Comparison of ENCODE assay signal across 1 cellular context in genomic region chr3:125921712-125922111, GRCh38.
TF ChIP-seq lines count a peak whose summit lies in the region.

No MANE protein-coding gene starts in this region.

TF ChIP-seq in HepG2, 621 proteins besides CTCF, POLR2A, EP300 and RAD21:
- TF ChIP-seq SMC3 (IDR thresholded peaks at IDR 0.05; ENCODE audit: low read length): 0 out of 2 replicates have a peak, but pooled peaks have one; percentile 7
- peak; percentile 63 for TF ChIP-seq STAG1 (CRISPR knock-in tag; IDR thresholded peaks at IDR 0.05)
